In the genomic region with DNA sequence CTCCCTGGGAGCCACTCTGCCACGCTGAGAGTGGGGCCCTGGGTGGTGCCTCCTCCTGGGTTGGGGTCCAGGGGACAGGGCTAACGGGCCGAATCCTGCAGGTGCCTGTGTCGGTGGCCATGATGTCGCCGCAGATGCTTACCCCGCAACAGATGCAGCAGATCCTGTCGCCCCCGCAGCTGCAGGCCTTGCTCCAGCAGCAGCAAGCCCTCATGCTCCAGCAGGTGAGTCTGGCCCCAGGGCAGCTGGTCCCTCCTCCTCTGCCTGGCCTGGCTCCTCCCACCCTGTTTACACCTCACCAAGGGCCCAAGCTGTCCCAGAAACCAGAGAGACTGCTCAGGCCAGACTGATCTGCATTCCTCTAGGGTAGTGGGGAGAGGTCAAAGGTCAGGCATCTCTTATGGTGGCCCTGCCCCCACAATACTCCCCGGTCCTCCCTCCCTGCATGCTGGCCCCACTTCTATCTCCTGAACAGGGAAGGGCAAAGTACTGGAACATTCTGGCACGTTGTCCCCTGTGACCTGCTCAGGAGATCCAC, we compare ENCODE assay signal across 1 cellular context.
TF ChIP-seq lines count a peak whose summit lies in the region.

No MANE protein-coding gene starts in this region.

TF ChIP-seq in HepG2, 621 proteins besides CTCF, POLR2A, EP300 and RAD21 (continued from another document and continues in another):
- TF ChIP-seq, protein P1, sequence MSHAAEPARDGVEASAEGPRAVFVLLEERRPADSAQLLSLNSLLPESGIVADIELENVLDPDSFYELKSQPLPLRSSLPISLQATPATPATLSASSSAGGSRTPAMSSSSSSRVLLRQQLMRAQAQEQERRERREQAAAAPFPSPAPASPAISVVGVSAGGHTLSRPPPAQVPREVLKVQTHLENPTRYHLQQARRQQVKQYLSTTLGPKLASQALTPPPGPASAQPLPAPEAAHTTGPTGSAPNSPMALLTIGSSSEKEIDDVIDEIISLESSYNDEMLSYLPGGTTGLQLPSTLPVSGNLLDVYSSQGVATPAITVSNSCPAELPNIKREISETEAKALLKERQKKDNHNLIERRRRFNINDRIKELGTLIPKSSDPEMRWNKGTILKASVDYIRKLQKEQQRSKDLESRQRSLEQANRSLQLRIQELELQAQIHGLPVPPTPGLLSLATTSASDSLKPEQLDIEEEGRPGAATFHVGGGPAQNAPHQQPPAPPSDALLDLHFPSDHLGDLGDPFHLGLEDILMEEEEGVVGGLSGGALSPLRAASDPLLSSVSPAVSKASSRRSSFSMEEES (CRISPR knock-in tag; IDR thresholded peaks at IDR 0.05), result no peak
- TF ChIP-seq ZNF761 (CRISPR knock-in tag; conservative IDR thresholded peaks at IDR 0.05) (no peak), SIX1 (CRISPR knock-in tag; IDR thresholded peaks at IDR 0.05; ENCODE audit: borderline replicate concordance) (no peak), GPN1 (CRISPR knock-in tag; IDR thresholded peaks at IDR 0.05; ENCODE audit: borderline replicate concordance) (no peak), SSRP1 (CRISPR knock-in tag; IDR thresholded peaks at IDR 0.05) (no peak), ZNF768 (CRISPR knock-in tag; IDR thresholded peaks at IDR 0.05) (no peak), MTF1 (CRISPR knock-in tag; IDR thresholded peaks at IDR 0.05) (no peak), ELF3 (CRISPR knock-in tag; IDR thresholded peaks at IDR 0.05) (no peak), ZNF234 (CRISPR knock-in tag; conservative IDR thresholded peaks at IDR 0.05) (no peak), NFE2L2 (IDR thresholded peaks at IDR 0.05; ENCODE audit: low read length) (no peak), PCBP2 (optimal IDR thresholded peaks at IDR 0.05; ENCODE audit: low read depth, low read length, poor library complexity, severe bottlenecking) (no peak), THYN1 (CRISPR knock-in tag; IDR thresholded peaks at IDR 0.05; ENCODE audit: borderline replicate concordance, low read depth) (no peak), MED13 (CRISPR knock-in tag; IDR thresholded peaks at IDR 0.05) (no peak), ZNF136 (CRISPR knock-in tag; IDR thresholded peaks at IDR 0.05; ENCODE audit: low read depth) (no peak), RBM39 (IDR thresholded peaks at IDR 0.05; ENCODE audit: low read depth, low read length, poor library complexity, severe bottlenecking) (no peak), ATM (IDR thresholded peaks at IDR 0.05; ENCODE audit: borderline replicate concordance) (no peak), ZNF205 (CRISPR knock-in tag; IDR thresholded peaks at IDR 0.05) (no peak), CEBPG (CRISPR knock-in tag; IDR thresholded peaks at IDR 0.05) (no peak), SMARCC2 (IDR thresholded peaks at IDR 0.05) (no peak), ASH2L (IDR thresholded peaks at IDR 0.05; ENCODE audit: insufficient read length, low read depth, low read length) (no peak), HNRNPK (IDR thresholded peaks at IDR 0.05; ENCODE audit: low read depth, low read length, poor library complexity, severe bottlenecking) (no peak), HIVEP1 (CRISPR knock-in tag; IDR thresholded peaks at IDR 0.05) (no peak), ZNF569 (CRISPR knock-in tag; IDR thresholded peaks at IDR 0.05; ENCODE audit: borderline replicate concordance) (no peak), HNF1B (CRISPR knock-in tag; IDR thresholded peaks at IDR 0.05) (no peak), MLLT10 (CRISPR knock-in tag; IDR thresholded peaks at IDR 0.05) (no peak), ZBTB7A (CRISPR knock-in tag; IDR thresholded peaks at IDR 0.05) (no peak), CBX2 (IDR thresholded peaks at IDR 0.05; ENCODE audit: low read depth, low read length) (no peak), CBX2 (CRISPR knock-in tag; IDR thresholded peaks at IDR 0.05; ENCODE audit: low read depth) (no peak), PITX1 (CRISPR knock-in tag; IDR thresholded peaks at IDR 0.05) (no peak), MAF1 (CRISPR knock-in tag; IDR thresholded peaks at IDR 0.05; ENCODE audit: borderline replicate concordance) (no peak), ZNF382 (CRISPR knock-in tag; IDR thresholded peaks at IDR 0.05; ENCODE audit: borderline replicate concordance) (no peak), SOX6 (IDR thresholded peaks at IDR 0.05) (no peak), SOX6 (CRISPR knock-in tag; IDR thresholded peaks at IDR 0.05) (no peak), ZNF280D (CRISPR knock-in tag; IDR thresholded peaks at IDR 0.05) (no peak), FIP1L1 (IDR thresholded peaks at IDR 0.05; ENCODE audit: borderline replicate concordance, insufficient read depth, low read depth, low read length) (no peak), ZNF318 (CRISPR knock-in tag; IDR thresholded peaks at IDR 0.05) (no peak), CC2D1A (CRISPR knock-in tag; IDR thresholded peaks at IDR 0.05) (no peak), GATAD2A (CRISPR knock-in tag; IDR thresholded peaks at IDR 0.05) (no peak), ZNF776 (CRISPR knock-in tag; IDR thresholded peaks at IDR 0.05) (no peak)
- TF ChIP-seq, protein P2, sequence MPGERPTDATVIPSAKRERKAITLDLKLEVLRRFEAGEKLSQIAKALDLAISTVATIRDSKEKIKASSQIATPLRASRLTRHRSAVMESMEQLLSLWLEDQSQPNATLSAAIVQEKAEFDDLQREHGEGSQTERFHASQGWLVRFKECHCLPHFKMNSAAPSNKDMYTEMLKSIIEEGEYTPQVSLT (CRISPR knock-in tag; IDR thresholded peaks at IDR 0.05; ENCODE audit: borderline replicate concordance, low read depth), result no peak
- TF ChIP-seq, protein P3, sequence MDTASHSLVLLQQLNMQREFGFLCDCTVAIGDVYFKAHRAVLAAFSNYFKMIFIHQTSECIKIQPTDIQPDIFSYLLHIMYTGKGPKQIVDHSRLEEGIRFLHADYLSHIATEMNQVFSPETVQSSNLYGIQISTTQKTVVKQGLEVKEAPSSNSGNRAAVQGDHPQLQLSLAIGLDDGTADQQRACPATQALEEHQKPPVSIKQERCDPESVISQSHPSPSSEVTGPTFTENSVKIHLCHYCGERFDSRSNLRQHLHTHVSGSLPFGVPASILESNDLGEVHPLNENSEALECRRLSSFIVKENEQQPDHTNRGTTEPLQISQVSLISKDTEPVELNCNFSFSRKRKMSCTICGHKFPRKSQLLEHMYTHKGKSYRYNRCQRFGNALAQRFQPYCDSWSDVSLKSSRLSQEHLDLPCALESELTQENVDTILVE (CRISPR knock-in tag; IDR thresholded peaks at IDR 0.05), result no peak
- TF ChIP-seq, protein P4, sequence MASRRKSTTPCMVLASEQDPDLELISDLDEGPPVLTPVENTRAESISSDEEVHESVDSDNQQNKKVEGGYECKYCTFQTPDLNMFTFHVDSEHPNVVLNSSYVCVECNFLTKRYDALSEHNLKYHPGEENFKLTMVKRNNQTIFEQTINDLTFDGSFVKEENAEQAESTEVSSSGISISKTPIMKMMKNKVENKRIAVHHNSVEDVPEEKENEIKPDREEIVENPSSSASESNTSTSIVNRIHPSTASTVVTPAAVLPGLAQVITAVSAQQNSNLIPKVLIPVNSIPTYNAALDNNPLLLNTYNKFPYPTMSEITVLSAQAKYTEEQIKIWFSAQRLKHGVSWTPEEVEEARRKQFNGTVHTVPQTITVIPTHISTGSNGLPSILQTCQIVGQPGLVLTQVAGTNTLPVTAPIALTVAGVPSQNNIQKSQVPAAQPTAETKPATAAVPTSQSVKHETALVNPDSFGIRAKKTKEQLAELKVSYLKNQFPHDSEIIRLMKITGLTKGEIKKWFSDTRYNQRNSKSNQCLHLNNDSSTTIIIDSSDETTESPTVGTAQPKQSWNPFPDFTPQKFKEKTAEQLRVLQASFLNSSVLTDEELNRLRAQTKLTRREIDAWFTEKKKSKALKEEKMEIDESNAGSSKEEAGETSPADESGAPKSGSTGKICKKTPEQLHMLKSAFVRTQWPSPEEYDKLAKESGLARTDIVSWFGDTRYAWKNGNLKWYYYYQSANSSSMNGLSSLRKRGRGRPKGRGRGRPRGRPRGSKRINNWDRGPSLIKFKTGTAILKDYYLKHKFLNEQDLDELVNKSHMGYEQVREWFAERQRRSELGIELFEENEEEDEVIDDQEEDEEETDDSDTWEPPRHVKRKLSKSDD (CRISPR knock-in tag; IDR thresholded peaks at IDR 0.05; ENCODE audit: low read depth), result no peak
